ENCODE assay signal across 25 cellular contexts in the genomic region with DNA sequence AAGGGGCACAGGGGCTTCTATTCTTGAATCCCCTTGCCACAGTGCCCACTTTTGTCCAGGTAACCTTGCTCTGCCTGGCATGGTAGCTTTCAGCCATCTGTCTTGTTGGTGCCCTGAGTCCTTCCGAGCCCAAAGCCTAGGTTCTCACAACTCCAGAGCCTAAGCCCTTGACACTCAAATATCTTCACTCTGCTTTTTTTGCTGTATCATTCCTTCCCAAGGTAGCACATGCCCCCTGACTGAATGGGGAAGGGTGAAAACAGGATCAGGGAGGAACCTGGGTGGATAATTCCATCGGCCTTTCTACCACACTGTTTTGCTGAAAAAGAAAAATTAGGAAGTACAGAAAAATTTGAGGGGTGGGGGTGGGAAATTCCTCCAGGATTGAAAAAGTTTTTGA. TPM values are rescaled to one million over a fixed set of nuclear protein-coding genes. Genes with fewer than 3 reads are reported as not detected.
"Had no signal": no experiment of that assay in that cellular context is flagged by ENCODE, and none has a peak within 500 bp of the region (broad histone marks: within the 10 kb centered on the region; RNA-seq: fewer than 3 reads in every experiment).

No MANE protein-coding gene starts in this region.

- H3K27ac ChIP-seq: adrenal gland, epithelial cell of prostate, neutrophil, pancreas, WERI-Rb-1 had no signal

- FAIRE-seq: pancreas, TTC549 had no signal

- H3K4me1 ChIP-seq: pancreas had no signal

- H3K36me3 ChIP-seq: adrenal gland, neutrophil, pancreas, WERI-Rb-1 had no signal

- ATAC-seq: activated CD8-positive, alpha-beta memory T cell treated with anti-CD3 and anti-CD28 coated beads, Interleukin-2, amount 10 ng/mL, durations not matched to agents 7 days and 5 days; activated CD8-positive, alpha-beta T cell treated with anti-CD3 and anti-CD28 coated beads for 36 hours; natural killer cell treated with Interleukin-12 subunit alpha and Interleukin-12 subunit beta and Interleukin-15 and Interleukin-18, amount 100 ng/mL, for 72 hours; pancreas; sciatic nerve; T-cell had no signal

- DNase-seq: activated CD4-positive, alpha-beta T cell treated with anti-CD3 and anti-CD28 coated beads, Interleukin-2, amount 10 ng/mL, durations not matched to agents 7 days and 5 days; activated CD4-positive, CD25-positive, alpha-beta regulatory T cell treated with anti-CD3 and anti-CD28 coated beads, Interleukin-2, amount 50 U/mL, for 72 hours; activated CD8-positive, alpha-beta memory T cell treated with anti-CD3 and anti-CD28 coated beads, Interleukin-2, amount 10 ng/mL, durations not matched to agents 7 days and 5 days; activated CD8-positive, alpha-beta T cell treated with anti-CD3 and anti-CD28 coated beads for 36 hours; activated gamma-delta T cell; activated T-cell treated with anti-CD3 and anti-CD28 coated beads for 4 hours; adrenal gland; cerebellar nuclear complex; cortex of kidney; glutamatergic neuron; hypothalamus; stimulated activated CD4-positive, alpha-beta T cell treated with anti-CD3 and anti-CD28 coated beads, Interleukin-4, amount 100 ng/mL, for 1 hour; stimulated activated naive CD4-positive, alpha-beta T cell treated with Interleukin-2 at 50 U/mL for 16 hours; T-cell; WERI-Rb-1 had no signal

- H3K27me3 ChIP-seq: adrenal gland, ascending aorta, pancreas had no signal

- H3K9me3 ChIP-seq: adrenal gland, ascending aorta, neutrophil, pancreas had no signal

- H3K4me3 ChIP-seq: adrenal gland, ascending aorta, pancreas had no signal

RNA-seq across cellular contexts. Expression of a gene that starts 37.6 kb away (rescaled TPM):
- total RNA-seq: natural killer cell treated with Interleukin-12 subunit alpha and Interleukin-12 subunit beta and Interleukin-15 and Interleukin-18, amount 100 ng/mL, for 72 hours; pulmonary artery endothelial cell had no signal

RNA-seq across cellular contexts. Expression of a gene that starts 51.6 kb away (rescaled TPM):
- total RNA-seq: activated CD4-positive, alpha-beta T cell treated with anti-CD3 and anti-CD28 coated beads, Interleukin-2, amount 10 ng/mL, durations not matched to agents 7 days and 5 days; activated CD8-positive, alpha-beta memory T cell treated with anti-CD3 and anti-CD28 coated beads, Interleukin-2, amount 10 ng/mL, durations not matched to agents 7 days and 5 days; activated CD8-positive, alpha-beta T cell treated with anti-CD3 and anti-CD28 coated beads for 36 hours; ascending aorta; fibroblast of villous mesenchyme; natural killer cell treated with Interleukin-12 subunit alpha and Interleukin-12 subunit beta and Interleukin-15 and Interleukin-18, amount 100 ng/mL, for 72 hours; pancreas; pulmonary artery endothelial cell; T-cell; urinary bladder had no signal
- polyA plus RNA-seq: pancreas had no signal
